ENCODE assay signal across 8 cellular contexts in genomic region chr7:148575640-148576411, GRCh38. TPM values are rescaled to one million over a fixed set of nuclear protein-coding genes. Genes with fewer than 3 reads are reported as not detected.
DNase-seq lines count a peak whose midpoint lies in the region; ATAC-seq and TF ChIP-seq lines count a peak whose summit lies in the region.

No MANE protein-coding gene starts in this region.

- H3K4me1 Mint-ChIP-seq in activated B cell treated with CpG ODN at 0.5 μM for 24 hours, result peaks cover 2% of the 10 kb centered on the region

- no peaks in the 10 kb centered on the region for H3K36me3 Mint-ChIP-seq in activated B cell treated with CpG ODN at 0.5 μM for 24 hours (ENCODE audit: low read depth)

- H3K27ac Mint-ChIP-seq in activated B cell treated with CpG ODN at 0.5 μM for 24 hours, result no peak overlapping the region

- CTCF ChIA-PET in activated B cell treated with CpG ODN at 0.5 μM for 24 hours (lab: Charles Lee), result interaction anchor here (0.7 to 3.1 kb wide), 13 partner anchors 8 to 392 kb away, joined by 3 to 21 read pairs (median 4); partner anchors contain the start of gene CUL1

- DNase-seq in GM13976 (ENCODE audit: low spot score) (peak; percentile 61), NCI-H2107 (lab: John Stamatoyannopoulos, UW) (peak; percentile 40), activated B cell treated with CpG ODN at 0.5 μM for 24 hours (peak; percentile 56), cardiac fibroblast (ENCODE audit: low read depth in 2 of 2) (peak; percentile 75 to 77), left lobe of liver (ENCODE audit: low spot score) (peak; percentile 68)
- peak; percentile 3 to 68 (median 30) for DNase-seq in stimulated activated CD4-positive, alpha-beta T cell treated with anti-CD3 and anti-CD28 coated beads, TNF-alpha, amount 100 ng/mL, for 1 hour (ENCODE audit: low read depth in 3 of 3, low spot score in 1 of 3)

- POLR2A ChIA-PET in activated B cell treated with CpG ODN at 0.5 μM for 24 hours (lab: Charles Lee), result interaction anchor here (0.6 to 0.8 kb wide), 2 partner anchors 40 to 123 kb away, joined by 4 to 5 read pairs; partner anchors contain the start of gene CUL1

- H3K27me3 Mint-ChIP-seq in activated B cell treated with CpG ODN at 0.5 μM for 24 hours, result peaks cover 2% of the 10 kb centered on the region

- ATAC-seq in HG02981 (IDR thresholded peaks at IDR 0.05; ENCODE audit: unreplicated experiment) (peak; percentile 85), activated B cell treated with CpG ODN at 0.5 μM for 24 hours (ENCODE audit: low read depth) (peak; percentile 88), left lobe of liver (peak; percentile 98)

- H3K27ac ChIP-seq in 22Rv1, result no peak overlapping the region

- no peak overlapping the region for H3K4me3 ChIP-seq in cardiac fibroblast (replicated peaks in 1 of 2; ENCODE audit: low read depth in 2 of 2, low read length in 2 of 2)

- TF ChIP-seq CTCF in 22Rv1 (IDR thresholded peaks at IDR 0.05), result peak; percentile 97
- peak; percentile 81 for TF ChIP-seq CTCF in GM13976 (IDR thresholded peaks at IDR 0.05; ENCODE audit: borderline replicate concordance, control extremely low read depth, extremely low read depth, insufficient read depth, missing control alignments)
- no peak for TF ChIP-seq CTCF in activated B cell treated with CpG ODN at 0.5 μM for 24 hours (IDR thresholded peaks at IDR 0.05)
- TF ChIP-seq CTCF in cardiac fibroblast (IDR thresholded peaks at IDR 0.05; ENCODE audit: low read depth, low read length), result peak; percentile 89

- in situ Hi-C loops in GM13976 (cut with MboI; ENCODE audit: low sequenced_read_pairs, unreplicated experiment), result loop anchor here (10.0 kb wide), 1 partner anchor 389 kb away; no protein-coding TSS in a partner anchor

- no peak overlapping the region for H3K4me3 Mint-ChIP-seq in activated B cell treated with CpG ODN at 0.5 μM for 24 hours

- no peaks in the 10 kb centered on the region for H3K9me3 Mint-ChIP-seq in activated B cell treated with CpG ODN at 0.5 μM for 24 hours

- intact Hi-C loops in activated B cell treated with CpG ODN at 0.5 μM for 24 hours (cut with micrococcal nuclease), result loop anchor here (1.0 to 10.0 kb wide), 7 partner anchors 12 to 519 kb away; partner anchors contain the start of genes CUL1 and ZNF786

RNA-seq across cellular contexts. Expression of gene C7orf33, which starts 14.7 kb away (rescaled TPM):
- not detected in 2 replicates for total RNA-seq in activated B cell treated with CpG ODN at 0.5 μM for 24 hours
- not detected for total RNA-seq in left lobe of liver
